Comparison of ENCODE assay signal across 1 cellular context in the genomic region with DNA sequence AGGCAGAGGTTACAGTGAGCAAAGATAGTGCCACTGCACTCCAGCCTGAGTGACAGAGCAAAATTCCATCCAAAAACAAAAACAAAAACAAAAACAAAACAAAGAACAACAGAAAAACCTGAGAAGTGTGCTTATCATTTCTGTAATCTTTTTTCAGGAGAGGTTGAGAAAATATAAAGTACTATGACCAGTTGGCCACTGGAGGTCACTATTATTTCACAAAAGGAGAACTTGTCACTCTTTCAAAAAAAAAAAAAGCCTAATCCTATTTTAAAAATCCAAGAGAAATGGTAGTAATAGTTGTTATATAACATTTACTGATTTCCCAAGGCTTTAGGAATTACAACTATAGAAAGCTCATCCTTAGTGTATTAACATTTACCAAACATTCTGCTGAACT.
TF ChIP-seq lines count a peak whose summit lies in the region.

No MANE protein-coding gene starts in this region.

TF ChIP-seq in HepG2, 621 proteins besides CTCF, POLR2A, EP300 and RAD21:
- TF ChIP-seq MAFK (conservative IDR thresholded peaks at IDR 0.05 in 1 of 2, IDR thresholded peaks at IDR 0.05 in 1 of 2; ENCODE audit: low read length in 2 of 2) (no peak), TBX3 (IDR thresholded peaks at IDR 0.05; ENCODE audit: borderline replicate concordance) (no peak), ZNF362 (CRISPR knock-in tag; IDR thresholded peaks at IDR 0.05; ENCODE audit: borderline replicate concordance) (peak; percentile 79; the same call in 1 of the 2 replicates), ZNF543 (CRISPR knock-in tag; IDR thresholded peaks at IDR 0.05) (no peak), ZNF337 (CRISPR knock-in tag; IDR thresholded peaks at IDR 0.05; ENCODE audit: borderline replicate concordance, low read depth) (no peak), SMAD3 (CRISPR knock-in tag; IDR thresholded peaks at IDR 0.05) (no peak), KAT8 (CRISPR knock-in tag; IDR thresholded peaks at IDR 0.05) (no peak), STAG1 (CRISPR knock-in tag; IDR thresholded peaks at IDR 0.05) (peak; percentile 67), ZFP36L1 (CRISPR knock-in tag; IDR thresholded peaks at IDR 0.05) (no peak), KLF12 (CRISPR knock-in tag; IDR thresholded peaks at IDR 0.05; ENCODE audit: borderline replicate concordance) (no peak), IRF2 (CRISPR knock-in tag; IDR thresholded peaks at IDR 0.05) (no peak), ZNF383 (CRISPR knock-in tag; IDR thresholded peaks at IDR 0.05; ENCODE audit: borderline replicate concordance) (no peak), RARA (CRISPR knock-in tag; IDR thresholded peaks at IDR 0.05) (no peak), ZNF501 (CRISPR knock-in tag; IDR thresholded peaks at IDR 0.05) (no peak), HNRNPLL (IDR thresholded peaks at IDR 0.05; ENCODE audit: low read depth, low read length, poor library complexity, severe bottlenecking) (no peak)
- TF ChIP-seq, protein P1, sequence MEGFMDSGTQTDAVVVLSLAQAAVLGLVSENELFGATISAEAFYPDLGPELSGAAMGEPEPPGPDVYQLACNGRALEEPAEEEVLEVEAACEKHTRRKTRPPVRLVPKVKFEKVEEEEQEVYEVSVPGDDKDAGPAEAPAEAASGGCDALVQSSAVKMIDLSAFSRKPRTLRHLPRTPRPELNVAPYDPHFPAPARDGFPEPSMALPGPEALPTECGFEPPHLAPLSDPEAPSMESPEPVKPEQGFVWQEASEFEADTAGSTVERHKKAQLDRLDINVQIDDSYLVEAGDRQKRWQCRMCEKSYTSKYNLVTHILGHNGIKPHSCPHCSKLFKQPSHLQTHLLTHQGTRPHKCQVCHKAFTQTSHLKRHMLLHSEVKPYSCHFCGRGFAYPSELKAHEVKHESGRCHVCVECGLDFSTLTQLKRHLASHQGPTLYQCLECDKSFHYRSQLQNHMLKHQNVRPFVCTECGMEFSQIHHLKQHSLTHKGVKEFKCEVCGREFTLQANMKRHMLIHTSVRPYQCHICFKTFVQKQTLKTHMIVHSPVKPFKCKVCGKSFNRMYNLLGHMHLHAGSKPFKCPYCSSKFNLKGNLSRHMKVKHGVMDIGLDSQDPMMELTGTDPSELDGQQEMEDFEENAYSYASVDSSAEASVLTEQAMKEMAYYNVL (CRISPR knock-in tag; IDR thresholded peaks at IDR 0.05; ENCODE audit: borderline replicate concordance) = no peak
TF ChIP-seq in HepG2: peak in this region for 2.
